26 cellular contexts compared by ENCODE assay signal in genomic region chr4:11178433-11178832, GRCh38.
"Had no signal": no experiment of that assay in that cellular context is flagged by ENCODE, and none has a peak within 500 bp of the region (broad histone marks: within the 10 kb centered on the region; RNA-seq: fewer than 3 reads in every experiment).

No MANE protein-coding gene starts in this region.

- H3K27me3 ChIP-seq: esophagus squamous epithelium, gastrocnemius medialis, heart right ventricle, left lung had no signal

- H3K4me3 ChIP-seq: coronary artery, esophagus squamous epithelium, gastrocnemius medialis, heart right ventricle, left lung, lower lobe of right lung, mucosa of descending colon had no signal

- DNase-seq: effector CD8-positive, alpha-beta T cell; effector memory CD8-positive, alpha-beta T cell; endodermal cell; erythroblast; esophagus squamous epithelium; foreskin fibroblast; foreskin melanocyte; gastrocnemius medialis; glutamatergic neuron; head of caudate nucleus; heart right ventricle; hippocampal formation; left cardiac atrium; left lung; left ventricle myocardium superior; lower lobe of right lung; mesenchymal stem cell; mucosa of descending colon; naive B cell; naive thymus-derived CD8-positive, alpha-beta T cell had no signal

- ATAC-seq: effector memory CD8-positive, alpha-beta T cell; esophagus mucosa; gastrocnemius medialis; heart right ventricle; left cardiac atrium; left lung; left ventricle myocardium superior; lower lobe of right lung; mucosa of descending colon; naive thymus-derived CD8-positive, alpha-beta T cell had no signal

- H3K9me3 ChIP-seq: esophagus squamous epithelium, gastrocnemius medialis, heart right ventricle, left lung, lower lobe of right lung, mucosa of descending colon had no signal

- FAIRE-seq: endometrium, islet of Langerhans, keratinocyte had no signal

- H3K36me3 ChIP-seq: esophagus squamous epithelium, gastrocnemius medialis, heart right ventricle, left lung, lower lobe of right lung had no signal

- H3K27ac ChIP-seq: coronary artery, epithelial cell of prostate, esophagus squamous epithelium, gastrocnemius medialis, heart right ventricle, left lung, lower lobe of right lung had no signal

- H3K4me1 ChIP-seq: esophagus squamous epithelium, gastrocnemius medialis, heart right ventricle, left lung, lower lobe of right lung had no signal
